In genomic region chr17:7236808-7237207, GRCh38 we compare ENCODE assay signal across 8 cellular contexts. TPM values are rescaled to one million over a fixed set of nuclear protein-coding genes. Genes with fewer than 3 reads are reported as not detected.
DNase-seq lines count a peak whose midpoint lies in the region; ATAC-seq and TF ChIP-seq lines count a peak whose summit lies in the region.
"Had no signal": no experiment of that assay in that cellular context is flagged by ENCODE, and none has a peak within 500 bp of the region (broad histone marks: within the 10 kb centered on the region; RNA-seq: fewer than 3 reads in every experiment).

No MANE protein-coding gene starts in this region.

- CTCF ChIA-PET in activated CD4-positive, alpha-beta memory T cell treated with anti-CD3 and anti-CD28 coated beads, Interleukin-2, amount 10 ng/mL, durations not matched to agents 7 days and 5 days (lab: Charles Lee), result interaction anchor here (6.6 kb wide), 1 partner anchor 16 kb away, joined by 44 read pairs; the partner anchor contains the start of genes ACADVL and DLG4

- H3K36me3 ChIP-seq in smooth muscle cell (ENCODE audit: low read depth), result no peaks in the 10 kb centered on the region

- no peaks in the 10 kb centered on the region for H3K27me3 ChIP-seq in smooth muscle cell (ENCODE audit: low read depth)

- H3K4me3 ChIP-seq in smooth muscle cell, result peak overlapping the region; percentile 98

- WGBS in smooth muscle cell (ENCODE audit: low lambda C conversion rate), result 89% methylated on average over 6 of the region's 6 CpGs

- peak overlapping the region; percentile 74 for H3K27ac ChIP-seq in smooth muscle cell (ENCODE audit: low read depth)

- POLR2A ChIA-PET in activated CD4-positive, alpha-beta memory T cell treated with anti-CD3 and anti-CD28 coated beads, Interleukin-2, amount 10 ng/mL, durations not matched to agents 7 days and 5 days (lab: Charles Lee), result interaction anchor here (0.9 to 9.1 kb wide), 6 partner anchors 15 to 100 kb away, joined by 3 to 100 read pairs (median 6); partner anchors contain the start of genes ACADVL, ACAP1, CTDNEP1 and DLG4

- peaks cover 10% of the 10 kb centered on the region for H3K27me3 Mint-ChIP-seq in HFFc6 (ENCODE audit: insufficient read depth)
- H3K27me3 Mint-ChIP-seq in activated CD4-positive, alpha-beta memory T cell treated with anti-CD3 and anti-CD28 coated beads, Interleukin-2, amount 10 ng/mL, durations not matched to agents 7 days and 5 days, result no peaks in the 10 kb centered on the region
- peaks cover 34% of the 10 kb centered on the region for H3K27me3 Mint-ChIP-seq in glutamatergic neuron (ENCODE audit: unreplicated experiment)

- no peaks in the 10 kb centered on the region for H3K9me3 ChIP-seq in smooth muscle cell (replicated peaks; ENCODE audit: low read depth)

- H3K4me2 ChIP-seq in smooth muscle cell, result peak overlapping the region; percentile 91

- H3K4me3 Mint-ChIP-seq in HFFc6 (peak overlapping the region; percentile 93), glutamatergic neuron (ENCODE audit: unreplicated experiment) (peak overlapping the region; percentile 87)
- peak overlapping the region; percentile 87 for H3K4me3 Mint-ChIP-seq in activated CD4-positive, alpha-beta memory T cell treated with anti-CD3 and anti-CD28 coated beads, Interleukin-2, amount 10 ng/mL, durations not matched to agents 7 days and 5 days

- no peak overlapping the region for H2AFZ ChIP-seq in smooth muscle cell (ENCODE audit: low read depth)

- H4K20me1 ChIP-seq in smooth muscle cell (ENCODE audit: low read depth), result peaks cover 36% of the 10 kb centered on the region

- no peak for TF ChIP-seq CTCF in HFFc6 (IDR thresholded peaks at IDR 0.05)
- no peak for TF ChIP-seq CTCF in glutamatergic neuron (IDR thresholded peaks at IDR 0.05; ENCODE audit: partially characterized antibody, unreplicated experiment)
- TF ChIP-seq CTCF in smooth muscle cell (IDR thresholded peaks at IDR 0.05; ENCODE audit: borderline replicate concordance, insufficient read depth, poor library complexity, severe bottlenecking), result no peak

- H3K27ac Mint-ChIP-seq in HFFc6 (peak overlapping the region; percentile 85), glutamatergic neuron (ENCODE audit: unreplicated experiment) (peak overlapping the region; percentile 79)
- peak overlapping the region; percentile 92 for H3K27ac Mint-ChIP-seq in activated CD4-positive, alpha-beta memory T cell treated with anti-CD3 and anti-CD28 coated beads, Interleukin-2, amount 10 ng/mL, durations not matched to agents 7 days and 5 days

- no peak overlapping the region for H3K9ac ChIP-seq in smooth muscle cell (ENCODE audit: low read depth)

- H3K9me3 Mint-ChIP-seq in HFFc6, result no peaks in the 10 kb centered on the region
- H3K9me3 Mint-ChIP-seq in activated CD4-positive, alpha-beta memory T cell treated with anti-CD3 and anti-CD28 coated beads, Interleukin-2, amount 10 ng/mL, durations not matched to agents 7 days and 5 days, result no peaks in the 10 kb centered on the region
- H3K9me3 Mint-ChIP-seq in glutamatergic neuron (ENCODE audit: unreplicated experiment), result peaks cover 35% of the 10 kb centered on the region

- peaks cover 81% of the 10 kb centered on the region for H3K79me2 ChIP-seq in smooth muscle cell (ENCODE audit: low read depth)

- H3F3A ChIP-seq in smooth muscle cell (ENCODE audit: low read depth), result peaks cover 50% of the 10 kb centered on the region

- H3K4me1 ChIP-seq in smooth muscle cell (ENCODE audit: low read depth), result peaks cover 31% of the 10 kb centered on the region

- H3K36me3 Mint-ChIP-seq in HFFc6 (ENCODE audit: low read depth) (peaks cover 65% of the 10 kb centered on the region), glutamatergic neuron (ENCODE audit: unreplicated experiment) (peaks cover 15% of the 10 kb centered on the region)
- peaks cover 62% of the 10 kb centered on the region for H3K36me3 Mint-ChIP-seq in activated CD4-positive, alpha-beta memory T cell treated with anti-CD3 and anti-CD28 coated beads, Interleukin-2, amount 10 ng/mL, durations not matched to agents 7 days and 5 days (ENCODE audit: low read depth)

- DNase-seq in HFFc6 (no peak), glutamatergic neuron (no peak), smooth muscle cell (lab: John Stamatoyannopoulos, UW; ENCODE audit: unreplicated experiment) (no peak), GM19240 (ENCODE audit: insufficient read length, low spot score) (no peak)
- DNase-seq in activated CD4-positive, alpha-beta memory T cell treated with anti-CD3 and anti-CD28 coated beads, Interleukin-2, amount 10 ng/mL, durations not matched to agents 7 days and 5 days, result no peak
- DNase-seq: NCI-H2107 had no signal

- H3K4me1 Mint-ChIP-seq in HFFc6 (ENCODE audit: low read depth) (peaks cover 72% of the 10 kb centered on the region), glutamatergic neuron (ENCODE audit: low read depth, unreplicated experiment) (peaks cover 33% of the 10 kb centered on the region)
- peaks cover 72% of the 10 kb centered on the region for H3K4me1 Mint-ChIP-seq in activated CD4-positive, alpha-beta memory T cell treated with anti-CD3 and anti-CD28 coated beads, Interleukin-2, amount 10 ng/mL, durations not matched to agents 7 days and 5 days

- no peak for ATAC-seq in HG03095 (IDR thresholded peaks at IDR 0.05; ENCODE audit: unreplicated experiment)
- ATAC-seq in HG03571 (IDR thresholded peaks at IDR 0.05; ENCODE audit: unreplicated experiment), result no peak

RNA-seq across cellular contexts. Expression of gene PHF23, which starts 2.4 kb away (rescaled TPM):
- total RNA-seq in HFFc6 (2021; fragmentation: NEBNext Ultra II Directional; extraction: Animal tissue kit (Norgen Biotek cat#: 25700)), result 10 to 100 TPM; 57.0 to 75.0 (median 68.2) TPM
- 10 to 100 TPM; 45.9 to 53.1 TPM for total RNA-seq in activated CD4-positive, alpha-beta memory T cell treated with anti-CD3 and anti-CD28 coated beads, Interleukin-2, amount 10 ng/mL, durations not matched to agents 7 days and 5 days
- total RNA-seq in glutamatergic neuron (ENCODE audit: unreplicated experiment), result 72.3 TPM
- 41.6 and 48.5 TPM in 2 replicates for total RNA-seq in smooth muscle cell
- polyA plus RNA-seq in smooth muscle cell, result 33.8 and 46.5 TPM in 2 replicates

RNA-seq across cellular contexts. Expression of gene DVL2, which starts 2.5 kb away (rescaled TPM):
- 10 to 100 TPM; 24.9 to 29.1 (median 27.0) TPM for total RNA-seq in HFFc6 (2021; fragmentation: NEBNext Ultra II Directional; extraction: Animal tissue kit (Norgen Biotek cat#: 25700))
- total RNA-seq in activated CD4-positive, alpha-beta memory T cell treated with anti-CD3 and anti-CD28 coated beads, Interleukin-2, amount 10 ng/mL, durations not matched to agents 7 days and 5 days, result 10 to 100 TPM; 47.2 to 49.1 TPM
- 79.1 TPM for total RNA-seq in glutamatergic neuron (ENCODE audit: unreplicated experiment)
- 26.1 and 31.8 TPM in 2 replicates for total RNA-seq in smooth muscle cell
- polyA plus RNA-seq in smooth muscle cell, result 46.7 and 49.6 TPM in 2 replicates

RNA-seq across cellular contexts. Expression of gene GABARAP, which starts 5.4 kb away (rescaled TPM):
- total RNA-seq in HFFc6 (2021; fragmentation: NEBNext Ultra II Directional; extraction: Animal tissue kit (Norgen Biotek cat#: 25700)), result 100 to 1,000 TPM; 399 to 470 (median 426) TPM
- total RNA-seq in activated CD4-positive, alpha-beta memory T cell treated with anti-CD3 and anti-CD28 coated beads, Interleukin-2, amount 10 ng/mL, durations not matched to agents 7 days and 5 days, result 100 to 1,000 TPM; 303 to 313 TPM
- total RNA-seq in glutamatergic neuron (ENCODE audit: unreplicated experiment) (908 TPM), smooth muscle cell (305 and 363 TPM in 2 replicates)
- polyA plus RNA-seq in smooth muscle cell, result 725 and 735 TPM in 2 replicates

RNA-seq across cellular contexts. Expression of gene CTDNEP1, which starts 14.7 kb away (rescaled TPM):
- total RNA-seq in HFFc6 (2021; fragmentation: NEBNext Ultra II Directional; extraction: Animal tissue kit (Norgen Biotek cat#: 25700)), result 100 to 1,000 TPM; 127 to 168 (median 146) TPM
- 100 to 1,000 TPM; 170 to 175 TPM for total RNA-seq in activated CD4-positive, alpha-beta memory T cell treated with anti-CD3 and anti-CD28 coated beads, Interleukin-2, amount 10 ng/mL, durations not matched to agents 7 days and 5 days
- 185 TPM for total RNA-seq in glutamatergic neuron (ENCODE audit: unreplicated experiment)
- 46.3 and 57.5 TPM in 2 replicates for total RNA-seq in smooth muscle cell
- polyA plus RNA-seq in smooth muscle cell, result 88.4 and 96.2 TPM in 2 replicates

RNA-seq across cellular contexts. Expression of gene ELP5, which starts 15.2 kb away (rescaled TPM):
- total RNA-seq in HFFc6 (2021; fragmentation: NEBNext Ultra II Directional; extraction: Animal tissue kit (Norgen Biotek cat#: 25700)), result 10 to 100 TPM; 28.7 to 36.1 (median 34.0) TPM
- 10 to 100 TPM; 40.4 to 42.1 TPM for total RNA-seq in activated CD4-positive, alpha-beta memory T cell treated with anti-CD3 and anti-CD28 coated beads, Interleukin-2, amount 10 ng/mL, durations not matched to agents 7 days and 5 days
- total RNA-seq in glutamatergic neuron (ENCODE audit: unreplicated experiment), result 34.1 TPM
- 17.3 and 18.7 TPM in 2 replicates for total RNA-seq in smooth muscle cell
- polyA plus RNA-seq in smooth muscle cell, result 41.3 and 42.4 TPM in 2 replicates
